ENCODE assay signal across 1 cellular context in genomic region chr3:183688869-183689268, GRCh38.
TF ChIP-seq lines count a peak whose summit lies in the region.

No MANE protein-coding gene starts in this region.

TF ChIP-seq in HepG2, 621 proteins besides CTCF, POLR2A, EP300 and RAD21 (continued from another document):
- no peak for TF ChIP-seq POLR2AphosphoS2 (IDR thresholded peaks at IDR 0.05; ENCODE audit: low read depth, low read length)
- no peak for TF ChIP-seq LCORL (IDR thresholded peaks at IDR 0.05)
- TF ChIP-seq LCORL (CRISPR knock-in tag; IDR thresholded peaks at IDR 0.05) = no peak
